ENCODE assay signal across 14 cellular contexts in the genomic region with DNA sequence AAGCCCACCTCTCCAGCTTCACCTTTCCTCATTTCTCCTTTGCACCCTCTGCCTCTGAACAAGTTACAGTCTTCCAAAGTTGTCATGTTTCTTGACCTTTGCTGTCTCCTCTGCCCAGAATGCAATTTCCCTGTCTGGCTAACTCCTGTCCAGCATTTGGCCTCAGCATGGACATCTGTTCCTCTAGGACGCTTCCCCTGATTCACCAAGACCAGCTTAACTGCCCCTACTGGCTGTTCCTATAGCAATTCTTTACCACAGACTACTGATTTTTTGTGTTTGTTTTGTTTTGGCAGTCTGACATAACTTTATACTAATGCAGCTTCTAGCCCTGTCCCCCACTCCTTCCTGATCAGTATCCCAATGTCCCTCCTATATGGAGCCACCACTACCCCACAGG. TPM values are rescaled to one million over a fixed set of nuclear protein-coding genes. Genes with fewer than 3 reads are reported as not detected.
DNase-seq lines count a peak whose midpoint lies in the region; ATAC-seq and TF ChIP-seq lines count a peak whose summit lies in the region.
"Had no signal": no experiment of that assay in that cellular context is flagged by ENCODE, and none has a peak within 500 bp of the region (broad histone marks: within the 10 kb centered on the region; RNA-seq: fewer than 3 reads in every experiment).

No MANE protein-coding gene starts in this region.

- POLR2A ChIA-PET in activated B cell treated with CpG ODN at 0.5 μM for 24 hours (lab: Charles Lee), result interaction anchor here (1.0 to 7.2 kb wide), 11 partner anchors 11 to 141 kb away, joined by 3 to 147 read pairs (median 14); a partner anchor contains a TSS

- H3K36me3 Mint-ChIP-seq in activated B cell treated with CpG ODN at 0.5 μM for 24 hours (ENCODE audit: low read depth) (peaks cover 26% of the 10 kb centered on the region), type B pancreatic cell (no peaks in the 10 kb centered on the region)

- TF ChIP-seq CTCF in cardiac muscle cell (IDR thresholded peaks at IDR 0.05; ENCODE audit: low read depth, low read length) (peak; percentile 5), activated B cell treated with CpG ODN at 0.5 μM for 24 hours (IDR thresholded peaks at IDR 0.05) (no peak), fibroblast of villous mesenchyme (IDR thresholded peaks at IDR 0.05; ENCODE audit: insufficient read depth, low read depth, low read length) (peak; percentile 13), type B pancreatic cell (conservative IDR thresholded peaks at IDR 0.05) (peak; percentile 36), GM13976 (IDR thresholded peaks at IDR 0.05; ENCODE audit: borderline replicate concordance, control extremely low read depth, extremely low read depth, insufficient read depth, missing control alignments) (no peak)

- no peaks in the 10 kb centered on the region for H3K9me3 ChIP-seq in cardiac muscle cell (ENCODE audit: low read depth)
- H3K9me3 ChIP-seq: ovary, tibial nerve had no signal

- DNase-seq in cardiac muscle cell (ENCODE audit: low read depth in 1 of 2, low spot score in 1 of 2) (peak in 1 of 2 donors; percentile 13), Right ventricle myocardium superior (no peak), activated B cell treated with CpG ODN at 0.5 μM for 24 hours (no peak), fibroblast of villous mesenchyme (ENCODE audit: low read depth) (no peak), type B pancreatic cell (ENCODE audit: extremely low spot score, unreplicated experiment) (no peak), NCI-H345 (lab: John Stamatoyannopoulos, UW) (no peak), GM13976 (ENCODE audit: low spot score) (no peak)
- DNase-seq: activated naive CD4-positive, alpha-beta T cell treated with anti-CD3 and anti-CD28 coated beads, Interleukin-2, amount 50 U/mL, for 16 hours; NCI-H69; ovary; stimulated activated CD4-positive, alpha-beta T cell treated with anti-CD3 and anti-CD28 coated beads, Interleukin-4, amount 100 ng/mL, for 4 hours had no signal

- no peaks in the 10 kb centered on the region for H3K27me3 ChIP-seq in cardiac muscle cell
- H3K27me3 ChIP-seq: ovary, tibial nerve had no signal

- H3K36me3 ChIP-seq in cardiac muscle cell, result peaks cover 9% of the 10 kb centered on the region
- H3K36me3 ChIP-seq: ovary had no signal

- no peaks in the 10 kb centered on the region for H3K4me1 ChIP-seq in cardiac muscle cell (ENCODE audit: low read depth)

- H3K9me3 Mint-ChIP-seq in activated B cell treated with CpG ODN at 0.5 μM for 24 hours (no peaks in the 10 kb centered on the region), type B pancreatic cell (no peaks in the 10 kb centered on the region)

- ATAC-seq in Right ventricle myocardium superior (ENCODE audit: poor library complexity) (no peak), activated B cell treated with CpG ODN at 0.5 μM for 24 hours (ENCODE audit: low read depth) (no peak), GM18870 (IDR thresholded peaks at IDR 0.05; ENCODE audit: unreplicated experiment) (no peak)
- ATAC-seq: HCT116 had no signal

- H3K27ac Mint-ChIP-seq in activated B cell treated with CpG ODN at 0.5 μM for 24 hours (peak overlapping the region; percentile 81), type B pancreatic cell (no peak overlapping the region)

- H3K4me3 ChIP-seq in cardiac muscle cell, result no peak overlapping the region
- no peak overlapping the region for H3K4me3 ChIP-seq in fibroblast of villous mesenchyme (ENCODE audit: low read depth, low read length)
- H3K4me3 ChIP-seq: ovary, tibial nerve had no signal

- peaks cover 29% of the 10 kb centered on the region for H3K4me1 Mint-ChIP-seq in activated B cell treated with CpG ODN at 0.5 μM for 24 hours
- H3K4me1 Mint-ChIP-seq in type B pancreatic cell (ENCODE audit: unreplicated experiment), result peaks cover 5% of the 10 kb centered on the region

- H3K27me3 Mint-ChIP-seq in activated B cell treated with CpG ODN at 0.5 μM for 24 hours (no peaks in the 10 kb centered on the region), type B pancreatic cell (peaks cover 11% of the 10 kb centered on the region)

- CTCF ChIA-PET in activated B cell treated with CpG ODN at 0.5 μM for 24 hours (lab: Charles Lee), result interaction anchor here (0.6 to 15.7 kb wide), 17 partner anchors 8 to 1062 kb away, joined by 3 to 411 read pairs (median 12); a partner anchor contains a TSS

- no peak overlapping the region for H3K27ac ChIP-seq in cardiac muscle cell
- H3K27ac ChIP-seq: ovary had no signal

- intact Hi-C loops in Right ventricle myocardium superior (cut with DNase I) (loop anchor here (5.0 kb wide), 1 partner anchor 61 kb away; no protein-coding TSS in a partner anchor), activated B cell treated with CpG ODN at 0.5 μM for 24 hours (cut with micrococcal nuclease) (loop anchor here (2.0 to 10.0 kb wide), 2 partner anchors 14 to 542 kb away; no protein-coding TSS in a partner anchor)

- in situ Hi-C loops in GM13976 (cut with MboI; ENCODE audit: low sequenced_read_pairs, unreplicated experiment), result no loop called here

- H3K4me3 Mint-ChIP-seq in activated B cell treated with CpG ODN at 0.5 μM for 24 hours (peak overlapping the region; percentile 81), type B pancreatic cell (peak overlapping the region; percentile 24)

RNA-seq across cellular contexts. Expression of a gene that starts 13.4 kb away (rescaled TPM):
- total RNA-seq in cardiac muscle cell, result 12.4 and 16.1 TPM in 2 replicates
- polyA plus RNA-seq in cardiac muscle cell, result 33.9 and 44.2 TPM in 2 replicates
- 17.6 TPM for total RNA-seq in Right ventricle myocardium superior
- total RNA-seq in activated B cell treated with CpG ODN at 0.5 μM for 24 hours, result 67.2 and 67.4 TPM in 2 replicates
- total RNA-seq in fibroblast of villous mesenchyme, result 50.3 and 52.7 TPM in 2 replicates
- 59.3 and 67.1 TPM in 2 replicates for total RNA-seq in type B pancreatic cell (ENCODE audit: low replicate concordance)

RNA-seq across cellular contexts. Expression of a gene that starts 14.2 kb away (rescaled TPM):
- total RNA-seq in cardiac muscle cell (11.4 and 11.8 TPM in 2 replicates), Right ventricle myocardium superior (1.4 TPM), activated B cell treated with CpG ODN at 0.5 μM for 24 hours (24.1 and 29.5 TPM in 2 replicates), fibroblast of villous mesenchyme (5.8 and 6.0 TPM in 2 replicates), type B pancreatic cell (ENCODE audit: low replicate concordance) (10.7 and 32.5 TPM in 2 replicates)
- 14.3 and 14.7 TPM in 2 replicates for polyA plus RNA-seq in cardiac muscle cell

RNA-seq across cellular contexts. Expression of a gene that starts 28.3 kb away (rescaled TPM):
- total RNA-seq in cardiac muscle cell, result 54.4 and 61.9 TPM in 2 replicates
- polyA plus RNA-seq in cardiac muscle cell, result 52.5 and 54.6 TPM in 2 replicates
- total RNA-seq in Right ventricle myocardium superior, result 32.5 TPM
- 93.7 and 94.5 TPM in 2 replicates for total RNA-seq in activated B cell treated with CpG ODN at 0.5 μM for 24 hours
- total RNA-seq in fibroblast of villous mesenchyme, result 30.9 and 37.6 TPM in 2 replicates
- total RNA-seq in type B pancreatic cell (ENCODE audit: low replicate concordance), result 64.2 and 69.2 TPM in 2 replicates

RNA-seq across cellular contexts. Expression of a gene that starts 53.6 kb away (rescaled TPM):
- total RNA-seq in cardiac muscle cell (30.0 and 39.2 TPM in 2 replicates), Right ventricle myocardium superior (145 TPM), activated B cell treated with CpG ODN at 0.5 μM for 24 hours (737 and 740 TPM in 2 replicates), fibroblast of villous mesenchyme (165 and 183 TPM in 2 replicates), type B pancreatic cell (ENCODE audit: low replicate concordance) (50.8 and 109 TPM in 2 replicates)
- polyA plus RNA-seq in cardiac muscle cell, result 17.0 and 26.1 TPM in 2 replicates

Comparison
In these comparisons a context has a peak if more than half of its experiments do, and no peak if none do; other contexts are left out.
1. CTCF ChIP-seq: peak in cardiac muscle cell (single experiment), fibroblast of villous mesenchyme (single experiment) and type B pancreatic cell (single experiment); none in activated B cell treated with CpG ODN at 0.5 μM for 24 hours (single experiment) and GM13976 (single experiment).